In the genomic region with DNA sequence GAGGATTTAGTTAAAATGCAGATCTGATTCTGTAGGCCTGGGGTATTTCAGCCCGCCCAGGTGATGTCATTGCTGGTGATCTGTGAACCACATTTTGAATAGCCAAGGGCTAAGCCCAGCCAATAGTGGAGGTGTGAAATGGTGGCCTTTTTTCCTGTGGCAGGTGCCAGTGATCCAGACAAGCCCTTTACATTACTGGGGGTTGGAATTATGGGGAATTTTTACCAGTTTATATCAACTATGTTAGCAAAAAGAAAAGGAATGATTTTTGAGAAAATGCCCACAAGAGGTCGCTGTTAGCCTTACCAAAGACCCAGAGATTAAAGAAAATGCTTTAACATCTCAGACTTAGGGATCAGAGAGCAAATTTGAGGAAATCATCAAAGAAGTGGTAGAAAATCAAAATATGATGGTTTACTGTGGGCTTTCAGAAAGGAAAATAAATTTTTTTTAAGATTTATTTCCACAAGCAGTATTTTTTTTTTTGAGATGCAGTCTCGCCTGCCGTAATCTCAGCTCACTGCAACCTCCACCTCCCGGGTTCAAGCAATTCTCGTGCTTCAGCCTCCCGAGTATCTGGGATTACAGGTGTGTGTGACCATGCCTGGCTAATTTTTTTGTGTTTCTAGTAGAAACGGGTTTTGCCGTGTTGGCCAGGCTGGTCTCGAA, we compare ENCODE assay signal across 8 cellular contexts. TPM values are rescaled to one million over a fixed set of nuclear protein-coding genes. Genes with fewer than 3 reads are reported as not detected.
A peak's percentile ranks its signal among the peaks of the same experiment; 100 is the strongest.
DNase-seq lines count a peak whose midpoint lies in the region; ATAC-seq, FAIRE-seq and TF ChIP-seq lines count a peak whose summit lies in the region.

No MANE protein-coding gene starts in this region.

- no peaks in the 10 kb centered on the region for H3K36me3 ChIP-seq in GM12878 (ENCODE audit: control insufficient read depth in 2 of 2, insufficient read depth in 2 of 2, low read length in 1 of 2)
- H3K36me3 ChIP-seq in upper lobe of left lung = no peaks in the 10 kb centered on the region

- 73% methylated on average over 10 of the region's 10 CpGs for WGBS in GM12878 (ENCODE audit: insufficient coverage, insufficient replicate concordance, low lambda C conversion rate, missing lambda C conversion rate)
- WGBS in upper lobe of left lung, 2 donors = 79 to 80% methylated on average over 10 of the region's 10 CpGs

- SMC1A ChIA-PET in GM12878 (lab: Charles Lee; ENCODE audit: uncharacterized antibody, unreplicated experiment) = interaction anchor here (0.8 to 1.8 kb wide), 2 partner anchors 159 to 327 kb away, joined by 3 to 10 read pairs; no protein-coding TSS in a partner anchor

- BruUV-seq in GM12878 (replicated peaks; lab: Mats Ljungman, UMichigan) = no TSS peak

- TF ChIP-seq POLR2A in GM12878 (IDR thresholded peaks at IDR 0.05; ENCODE audit: low read depth, low read length) (no peak), upper lobe of left lung (IDR thresholded peaks at IDR 0.05) (no peak)

- no peak overlapping the region for H3K27ac ChIP-seq in GM12878 (ENCODE audit: control insufficient read depth, insufficient read depth)
- H3K27ac ChIP-seq in upper lobe of left lung = no peak overlapping the region

- POLR2A ChIA-PET in GM12878 (lab: Charles Lee) = no interaction called here

- H3K4me3 ChIP-seq in GM12875 (ENCODE audit: low read depth, low read length) (no peak overlapping the region), GM12878 (no peak overlapping the region), upper lobe of left lung (no peak overlapping the region)

- intact Hi-C loops in GM12878 (cut with micrococcal nuclease; ENCODE audit: unreplicated experiment) = loop anchor here (2.0 kb wide), 1 partner anchor 327 kb away; no protein-coding TSS in a partner anchor

- H3K4me1 ChIP-seq in GM12878 (ENCODE audit: control insufficient read depth, insufficient read depth, low read length) (peaks cover 3% of the 10 kb centered on the region), upper lobe of left lung (peaks cover 13 to 24% (median 15%) of the 10 kb centered on the region in 4 donors)

- H3K4me2 ChIP-seq in GM12878 (ENCODE audit: control insufficient read depth, insufficient read depth) = no peak overlapping the region

- no peak overlapping the region for H3K9ac ChIP-seq in GM12878 (ENCODE audit: control insufficient read depth, insufficient read depth, low read length)

- peak; percentile 65 for TF ChIP-seq RAD21 in GM12878 (IDR thresholded peaks at IDR 0.05; ENCODE audit: insufficient read depth, low read depth, low read length)

- H3K9me3 ChIP-seq in GM12878 (replicated peaks; ENCODE audit: control insufficient read depth, insufficient read depth, low read length) (no peaks in the 10 kb centered on the region), upper lobe of left lung (no peaks in the 10 kb centered on the region)

- CTCF ChIA-PET in GM12878 (lab: Yijun Ruan, JAX) = interaction anchor here (0.7 to 6.6 kb wide), 7 partner anchors 8 to 332 kb away, joined by 3 to 51 read pairs (median 4); no protein-coding TSS in a partner anchor

- no peaks in the 10 kb centered on the region for H4K20me1 ChIP-seq in GM12878 (ENCODE audit: control insufficient read depth, insufficient read depth)

- no peak overlapping the region for H2AFZ ChIP-seq in GM12878 (ENCODE audit: control insufficient read depth, low read depth, low read length)

- FAIRE-seq in GM12878 (lab: Jason Lieb, UNC) = no peak

- H3K79me2 ChIP-seq in GM12878 (ENCODE audit: control insufficient read depth, insufficient read depth, low read length) = peaks cover 5% of the 10 kb centered on the region

- in situ Hi-C loops in GM12878 (cut with MboI) = loop anchor here (5.0 kb wide), 1 partner anchor 328 kb away; no protein-coding TSS in a partner anchor

- TF ChIP-seq EP300 in GM12878 (IDR thresholded peaks at IDR 0.05; ENCODE audit: borderline replicate concordance in 1 of 2, control insufficient read depth in 1 of 2, low read depth in 2 of 2, low read length in 2 of 2) (no peak), upper lobe of left lung (IDR thresholded peaks at IDR 0.05) (no peak)

- RAD21 ChIA-PET in GM12878 (lab: Charles Lee; ENCODE audit: unreplicated experiment) = interaction anchor here (0.6 kb wide), 1 partner anchor 325 kb away, joined by 3 read pairs; no protein-coding TSS in a partner anchor

- H3K27me3 ChIP-seq in GM12878 (replicated peaks in 1 of 2; ENCODE audit: control insufficient read depth in 2 of 2, insufficient read depth in 2 of 2, low read length in 1 of 2) (no peaks in the 10 kb centered on the region), upper lobe of left lung (no peaks in the 10 kb centered on the region)

- peak; percentile 18 for DNase-seq in CMK (ENCODE audit: low read depth)
- DNase-seq in NCI-H446 (lab: John Stamatoyannopoulos, UW) = peak; percentile 14 to 37
- DNase-seq in GM12878 (ENCODE audit: low read depth, low spot score) = no peak
- peak; percentile 72 for DNase-seq in left kidney (ENCODE audit: low read depth, low spot score)
- no peak for DNase-seq in upper lobe of left lung

- no peak for ATAC-seq in GM12878
- ATAC-seq in upper lobe of left lung (ENCODE audit: low FRiP score in 2 of 2) = no peak
- no peak for ATAC-seq in HG03342 (IDR thresholded peaks at IDR 0.05; ENCODE audit: unreplicated experiment)
- ATAC-seq in GM18498 (IDR thresholded peaks at IDR 0.05; ENCODE audit: unreplicated experiment) = no peak

- TF ChIP-seq CTCF in GM12875 (IDR thresholded peaks at IDR 0.05; ENCODE audit: borderline replicate concordance, insufficient read depth, low read depth, low read length) = peak; percentile 39; the same call in 1 of the 2 replicates
- TF ChIP-seq CTCF in GM12878 (IDR thresholded peaks at IDR 0.05 in 2 of 3, conservative IDR thresholded peaks at IDR 0.05 in 1 of 3; ENCODE audit: control insufficient read depth in 2 of 3, extremely low read depth in 1 of 3, insufficient read depth in 1 of 3, low read depth in 3 of 3, low read length in 3 of 3) = peak; percentile 37 to 61 (median 54); a peak in 5 of 6 replicates
- TF ChIP-seq CTCF in upper lobe of left lung (IDR thresholded peaks at IDR 0.05) = peak; percentile 41 to 62 (median 49)

RNA-seq across cellular contexts. Expression of gene VPS35L, which starts 3.9 kb away (rescaled TPM):
- 85.6 and 87.7 TPM in 2 replicates for total RNA-seq in GM12878 (2013; cell fraction: nucleolus; rRNA removed)
- total RNA-seq in GM12878 (2014; rRNA removed) (22.1 and 22.5 TPM in 2 replicates), GM12878 (2014; rRNA removed; fragmentation: Illumina TruSeq; extraction: Trizol) (27.3 and 27.8 TPM in 2 replicates), GM12878 (2021) (35.7 and 42.3 TPM in 2 replicates), upper lobe of left lung (10 to 100 TPM; 39.8 to 52.9 (median 45.2) TPM)
- polyA plus RNA-seq in GM12878 (2011; ENCODE audit: low read depth) = 10.7 TPM
- polyA plus RNA-seq in GM12878 (2011; rRNA removed) (14.9 TPM in 2 replicates), GM12878 (2014; fragmentation: Illumina TruSeq; extraction: Trizol) (34.3 and 34.4 TPM in 2 replicates), GM12878 (2014; fragmentation: Nextera tagmentation; extraction: Ambion mirVana) (10 to 100 TPM; 15.2 to 20.2 TPM), GM12878 (2014; rRNA removed) (23.6 and 24.8 TPM in 2 replicates), GM12878 (2016; fragmentation: Nextera tagmentation; extraction: Ambion mirVana) (10 to 100 TPM; 43.6 to 44.1 TPM)
- 20.3 and 23.6 TPM in 2 replicates for polyA plus RNA-seq in GM12878 (2011; cell fraction: cytosol; rRNA removed)
- 34.6 and 36.1 TPM in 2 replicates for polyA plus RNA-seq in GM12878 (2011; cell fraction: nucleus; rRNA removed)
- polyA plus RNA-seq in GM12878 (2012) = 13.1 and 15.7 TPM in 2 replicates
- 52.6 and 55.4 TPM in 2 replicates for polyA minus RNA-seq in GM12878 (2011; rRNA and poly(A)+ RNA removed)
- 15.5 and 21.2 TPM in 2 replicates for polyA minus RNA-seq in GM12878 (2011; cell fraction: cytosol; rRNA and poly(A)+ RNA removed)
- 42.8 and 57.3 TPM in 2 replicates for polyA minus RNA-seq in GM12878 (2011; cell fraction: nucleus; rRNA and poly(A)+ RNA removed)

RNA-seq across cellular contexts. Expression of gene CCP110, which starts 35.6 kb away (rescaled TPM):
- 93.0 and 99.0 TPM in 2 replicates for total RNA-seq in GM12878 (2013; cell fraction: nucleolus; rRNA removed)
- total RNA-seq in GM12878 (2014; rRNA removed) (24.3 and 26.8 TPM in 2 replicates), GM12878 (2014; rRNA removed; fragmentation: Illumina TruSeq; extraction: Trizol) (28.2 and 29.3 TPM in 2 replicates), GM12878 (2021) (18.7 and 25.1 TPM in 2 replicates), upper lobe of left lung (10 to 100 TPM in 5 of 6 donors, 1 to 10 TPM in 1; 9.1 to 55.3 (median 16.1) TPM)
- polyA plus RNA-seq in GM12878 (2011; ENCODE audit: low read depth) = 9.8 TPM
- polyA plus RNA-seq in GM12878 (2011; rRNA removed) (34.7 and 50.9 TPM in 2 replicates), GM12878 (2014; fragmentation: Illumina TruSeq; extraction: Trizol) (32.8 and 37.3 TPM in 2 replicates), GM12878 (2014; fragmentation: Nextera tagmentation; extraction: Ambion mirVana) (1 to 10 TPM; 6.4 to 7.9 TPM), GM12878 (2014; rRNA removed) (18.6 and 19.6 TPM in 2 replicates), GM12878 (2016; fragmentation: Nextera tagmentation; extraction: Ambion mirVana) (10 to 100 TPM; 35.0 to 38.1 TPM)
- 13.0 and 13.3 TPM in 2 replicates for polyA plus RNA-seq in GM12878 (2011; cell fraction: cytosol; rRNA removed)
- polyA plus RNA-seq in GM12878 (2011; cell fraction: nucleus; rRNA removed) = 21.2 and 27.5 TPM in 2 replicates
- 12.2 and 18.4 TPM in 2 replicates for polyA plus RNA-seq in GM12878 (2012)
- polyA minus RNA-seq in GM12878 (2011; rRNA and poly(A)+ RNA removed) = 15.6 and 23.2 TPM in 2 replicates
- 12.2 and 16.0 TPM in 2 replicates for polyA minus RNA-seq in GM12878 (2011; cell fraction: cytosol; rRNA and poly(A)+ RNA removed)
- 18.3 and 27.0 TPM in 2 replicates for polyA minus RNA-seq in GM12878 (2011; cell fraction: nucleus; rRNA and poly(A)+ RNA removed)

RNA-seq across cellular contexts. Expression of gene GDE1, which starts 37.5 kb away (rescaled TPM):
- 22.9 and 26.4 TPM in 2 replicates for total RNA-seq in GM12878 (2013; cell fraction: nucleolus; rRNA removed)
- total RNA-seq in GM12878 (2014; rRNA removed) (19.9 and 23.3 TPM in 2 replicates), GM12878 (2014; rRNA removed; fragmentation: Illumina TruSeq; extraction: Trizol) (20.6 and 20.8 TPM in 2 replicates), GM12878 (2021) (23.0 and 26.7 TPM in 2 replicates), upper lobe of left lung (10 to 100 TPM; 33.5 to 93.6 (median 88.2) TPM)
- polyA plus RNA-seq in GM12878 (2011; ENCODE audit: low read depth) = 18.0 TPM
- polyA plus RNA-seq in GM12878 (2011; rRNA removed) (19.9 and 23.3 TPM in 2 replicates), GM12878 (2014; fragmentation: Illumina TruSeq; extraction: Trizol) (25.0 and 31.2 TPM in 2 replicates), GM12878 (2014; fragmentation: Nextera tagmentation; extraction: Ambion mirVana) (10 to 100 TPM; 14.8 to 17.3 TPM), GM12878 (2014; rRNA removed) (21.3 and 22.0 TPM in 2 replicates), GM12878 (2016; fragmentation: Nextera tagmentation; extraction: Ambion mirVana) (10 to 100 TPM; 29.6 to 31.8 TPM)
- 16.1 and 17.2 TPM in 2 replicates for polyA plus RNA-seq in GM12878 (2011; cell fraction: cytosol; rRNA removed)
- polyA plus RNA-seq in GM12878 (2011; cell fraction: nucleus; rRNA removed) = 9.2 and 10.0 TPM in 2 replicates
- polyA plus RNA-seq in GM12878 (2012) = 17.7 and 17.8 TPM in 2 replicates
- 11.3 and 13.0 TPM in 2 replicates for polyA minus RNA-seq in GM12878 (2011; rRNA and poly(A)+ RNA removed)
- 4.0 and 4.4 TPM in 2 replicates for polyA minus RNA-seq in GM12878 (2011; cell fraction: cytosol; rRNA and poly(A)+ RNA removed)
- 8.6 and 15.5 TPM in 2 replicates for polyA minus RNA-seq in GM12878 (2011; cell fraction: nucleus; rRNA and poly(A)+ RNA removed)

Comparison
In these comparisons a context has a peak if more than half of its experiments do, and no peak if none do; other contexts are left out.
1. DNase-seq: peak in CMK (single experiment), NCI-H446 (2 of 2) and left kidney (single experiment); none in GM12878 (single experiment) and upper lobe of left lung (0 of 2).
2. Peak in every context shown above with its lines, with median percentiles within 50 percentile points of each other: CTCF ChIP-seq.